In genomic region chr11:60834742-60835141, GRCh38 we compare ENCODE assay signal across 18 cellular contexts. TPM values are rescaled to one million over a fixed set of nuclear protein-coding genes. Genes with fewer than 3 reads are reported as not detected.
DNase-seq lines count a peak whose midpoint lies in the region; ATAC-seq lines count a peak whose summit lies in the region.
"Had no signal": no experiment of that assay in that cellular context is flagged by ENCODE, and none has a peak within 500 bp of the region (broad histone marks: within the 10 kb centered on the region; RNA-seq: fewer than 3 reads in every experiment).

No MANE protein-coding gene starts in this region.

- peak overlapping the region; percentile 46 for H3K27ac Mint-ChIP-seq in activated naive CD8-positive, alpha-beta T cell treated with anti-CD3 and anti-CD28 coated beads, Interleukin-2, amount 10 ng/mL, durations not matched to agents 7 days and 5 days
- H3K27ac Mint-ChIP-seq in activated naive CD8-positive, alpha-beta T cell treated with anti-CD3 and anti-CD28 coated beads for 36 hours: no peak overlapping the region
- H3K27ac Mint-ChIP-seq in dendritic cell treated with granulocyte-macrophage colony-stimulating factor and Interleukin-4, amounts not matched to agents 40 ng/mL and 50 ng/mL, for 4 days: peak overlapping the region; percentile 69

- H3K27me3 Mint-ChIP-seq in activated naive CD8-positive, alpha-beta T cell treated with anti-CD3 and anti-CD28 coated beads, Interleukin-2, amount 10 ng/mL, durations not matched to agents 7 days and 5 days: peaks cover 2% of the 10 kb centered on the region
- no peaks in the 10 kb centered on the region for H3K27me3 Mint-ChIP-seq in activated naive CD8-positive, alpha-beta T cell treated with anti-CD3 and anti-CD28 coated beads for 36 hours
- peaks cover 9% of the 10 kb centered on the region for H3K27me3 Mint-ChIP-seq in dendritic cell treated with granulocyte-macrophage colony-stimulating factor and Interleukin-4, amounts not matched to agents 40 ng/mL and 50 ng/mL, for 4 days

- peaks cover 19% of the 10 kb centered on the region for H3K4me1 Mint-ChIP-seq in activated naive CD8-positive, alpha-beta T cell treated with anti-CD3 and anti-CD28 coated beads, Interleukin-2, amount 10 ng/mL, durations not matched to agents 7 days and 5 days
- peaks cover 6% of the 10 kb centered on the region for H3K4me1 Mint-ChIP-seq in activated naive CD8-positive, alpha-beta T cell treated with anti-CD3 and anti-CD28 coated beads for 36 hours
- peaks cover 48% of the 10 kb centered on the region for H3K4me1 Mint-ChIP-seq in dendritic cell treated with granulocyte-macrophage colony-stimulating factor and Interleukin-4, amounts not matched to agents 40 ng/mL and 50 ng/mL, for 4 days (ENCODE audit: low read depth)

- no peak overlapping the region for H3K4me3 Mint-ChIP-seq in activated naive CD8-positive, alpha-beta T cell treated with anti-CD3 and anti-CD28 coated beads, Interleukin-2, amount 10 ng/mL, durations not matched to agents 7 days and 5 days
- no peak overlapping the region for H3K4me3 Mint-ChIP-seq in activated naive CD8-positive, alpha-beta T cell treated with anti-CD3 and anti-CD28 coated beads for 36 hours
- no peak overlapping the region for H3K4me3 Mint-ChIP-seq in dendritic cell treated with granulocyte-macrophage colony-stimulating factor and Interleukin-4, amounts not matched to agents 40 ng/mL and 50 ng/mL, for 4 days

- H3K4me3 ChIP-seq in mucosa of rectum (ENCODE audit: low read length in 2 of 2) (no peak overlapping the region), SJCRH30 (no peak overlapping the region)

- no peak overlapping the region for H3K9ac ChIP-seq in mucosa of rectum (ENCODE audit: low read depth in 1 of 2, low read length in 2 of 2)

- H3K27me3 ChIP-seq in mucosa of rectum (ENCODE audit: control insufficient read depth in 2 of 2, insufficient read depth in 2 of 2, low read length in 2 of 2) (no peaks in the 10 kb centered on the region), SJCRH30 (peaks cover 3% of the 10 kb centered on the region; the same call in 1 of the 2 replicates)
- H3K27me3 ChIP-seq: BE2C had no signal

- no peak for DNase-seq in activated naive CD8-positive, alpha-beta T cell treated with anti-CD3 and anti-CD28 coated beads, Interleukin-2, amount 10 ng/mL, durations not matched to agents 7 days and 5 days
- no peak for DNase-seq in activated naive CD8-positive, alpha-beta T cell treated with anti-CD3 and anti-CD28 coated beads for 36 hours
- DNase-seq in SJCRH30: no peak
- DNase-seq in NK-92 (lab: John Stamatoyannopoulos, UW; ENCODE audit: unreplicated experiment): no peak
- no peak for DNase-seq in SK-N-DZ (ENCODE audit: low spot score)
- DNase-seq: BE2C; CD8-positive, alpha-beta memory T cell; DMS53; GOT3; NCI-H1105 treated with DMSO at 0.1 percent for 48 hours; NCI-H1694; NCI-H2227 treated with DMSO at 0.1 percent for 48 hours; NCI-H510A treated with DMSO at 0.1 percent for 48 hours; NCI-H774; SHP77 treated with DMSO at 0.1 percent for 48 hours had no signal

- POLR2A ChIA-PET in activated naive CD8-positive, alpha-beta T cell treated with anti-CD3 and anti-CD28 coated beads, Interleukin-2, amount 10 ng/mL, durations not matched to agents 7 days and 5 days (lab: Charles Lee): interaction anchor here (1.9 kb wide), 1 partner anchor 53 kb away, joined by 7 read pairs; no protein-coding TSS in a partner anchor

- no peaks in the 10 kb centered on the region for H3K9me3 Mint-ChIP-seq in activated naive CD8-positive, alpha-beta T cell treated with anti-CD3 and anti-CD28 coated beads, Interleukin-2, amount 10 ng/mL, durations not matched to agents 7 days and 5 days
- no peaks in the 10 kb centered on the region for H3K9me3 Mint-ChIP-seq in activated naive CD8-positive, alpha-beta T cell treated with anti-CD3 and anti-CD28 coated beads for 36 hours
- H3K9me3 Mint-ChIP-seq in dendritic cell treated with granulocyte-macrophage colony-stimulating factor and Interleukin-4, amounts not matched to agents 40 ng/mL and 50 ng/mL, for 4 days: no peaks in the 10 kb centered on the region
- H3K9me3 Mint-ChIP-seq: CD8-positive, alpha-beta memory T cell had no signal

- H3K27ac ChIP-seq in mucosa of rectum (ENCODE audit: low read depth in 2 of 2, low read length in 2 of 2) (peak overlapping the region; percentile 29 to 71), SJCRH30 (no peak overlapping the region)

- H3K36me3 Mint-ChIP-seq in activated naive CD8-positive, alpha-beta T cell treated with anti-CD3 and anti-CD28 coated beads, Interleukin-2, amount 10 ng/mL, durations not matched to agents 7 days and 5 days: no peaks in the 10 kb centered on the region
- no peaks in the 10 kb centered on the region for H3K36me3 Mint-ChIP-seq in activated naive CD8-positive, alpha-beta T cell treated with anti-CD3 and anti-CD28 coated beads for 36 hours
- H3K36me3 Mint-ChIP-seq in dendritic cell treated with granulocyte-macrophage colony-stimulating factor and Interleukin-4, amounts not matched to agents 40 ng/mL and 50 ng/mL, for 4 days (ENCODE audit: low read depth): no peaks in the 10 kb centered on the region

- intact Hi-C loops in dendritic cell treated with granulocyte-macrophage colony-stimulating factor and Interleukin-4, amounts not matched to agents 40 ng/mL and 50 ng/mL, for 4 days (cut with micrococcal nuclease): loop anchor here (5.0 to 10.0 kb wide), 2 partner anchors 193 to 350 kb away; no protein-coding TSS in a partner anchor

- peaks cover 9 to 20% of the 10 kb centered on the region in 2 donors for H3K4me1 ChIP-seq in mucosa of rectum (ENCODE audit: control insufficient read depth in 2 of 2, insufficient read depth in 2 of 2, low read length in 2 of 2)
- H3K4me1 ChIP-seq in SJCRH30: 0 out of 2 replicates have a peak, but pooled peaks cover 4% of the 10 kb centered on the region
- H3K4me1 ChIP-seq: BE2C had no signal

- no peaks in the 10 kb centered on the region for H3K36me3 ChIP-seq in mucosa of rectum (ENCODE audit: control insufficient read depth in 2 of 2, insufficient read depth in 2 of 2, low read length in 2 of 2)
- no peaks in the 10 kb centered on the region for H3K36me3 ChIP-seq in SJCRH30
- H3K36me3 ChIP-seq: BE2C had no signal

- no peaks in the 10 kb centered on the region for H3K9me3 ChIP-seq in mucosa of rectum (ENCODE audit: control insufficient read depth in 2 of 2, low read length in 2 of 2)
- no peaks in the 10 kb centered on the region for H3K9me3 ChIP-seq in SJCRH30 (replicated peaks)
- H3K9me3 ChIP-seq: BE2C had no signal

- no peak for ATAC-seq in activated naive CD8-positive, alpha-beta T cell treated with anti-CD3 and anti-CD28 coated beads, Interleukin-2, amount 10 ng/mL, durations not matched to agents 7 days and 5 days (ENCODE audit: low read depth)

RNA-seq across cellular contexts. Expression of gene CCDC86, which starts 7.2 kb away (rescaled TPM):
- 10 to 100 TPM; 16.9 to 17.1 TPM for total RNA-seq in activated naive CD8-positive, alpha-beta T cell treated with anti-CD3 and anti-CD28 coated beads, Interleukin-2, amount 10 ng/mL, durations not matched to agents 7 days and 5 days
- 10 to 100 TPM; 94.4 to 96.3 TPM for total RNA-seq in activated naive CD8-positive, alpha-beta T cell treated with anti-CD3 and anti-CD28 coated beads for 36 hours
- total RNA-seq in SJCRH30 (2014; rRNA removed; shearing (Covaris generic)): 21.9 and 24.9 TPM in 2 replicates
- 8.4 and 8.9 TPM in 2 replicates for polyA plus RNA-seq in SK-N-DZ (2014; cell fraction: cytosol; rRNA removed)
- polyA plus RNA-seq in SK-N-DZ (2014; cell fraction: nucleus; rRNA removed): 48.4 and 176 TPM in 2 replicates

RNA-seq across cellular contexts. Expression of gene PTGDR2, which starts 21.0 kb away (rescaled TPM):
- 1 to 10 TPM; 2.5 to 2.9 TPM for total RNA-seq in activated naive CD8-positive, alpha-beta T cell treated with anti-CD3 and anti-CD28 coated beads, Interleukin-2, amount 10 ng/mL, durations not matched to agents 7 days and 5 days
- under 1 TPM; 0.12 to 0.16 TPM for total RNA-seq in activated naive CD8-positive, alpha-beta T cell treated with anti-CD3 and anti-CD28 coated beads for 36 hours
- total RNA-seq in SJCRH30 (2014; rRNA removed; shearing (Covaris generic)): not detected in 2 replicates
- not detected in 2 replicates for polyA plus RNA-seq in SK-N-DZ (2014; cell fraction: cytosol; rRNA removed)
- polyA plus RNA-seq in SK-N-DZ (2014; cell fraction: nucleus; rRNA removed): 0.29 TPM in 1 of 2 replicates, not detected in the other
- total RNA-seq: LHCN-M2 had no signal

RNA-seq across cellular contexts. Expression of gene ZP1, which starts 32.6 kb away (rescaled TPM):
- total RNA-seq in activated naive CD8-positive, alpha-beta T cell treated with anti-CD3 and anti-CD28 coated beads, Interleukin-2, amount 10 ng/mL, durations not matched to agents 7 days and 5 days: under 1 TPM; 0.44 to 0.60 TPM
- total RNA-seq in activated naive CD8-positive, alpha-beta T cell treated with anti-CD3 and anti-CD28 coated beads for 36 hours: not detected
- total RNA-seq in SJCRH30 (2014; rRNA removed; shearing (Covaris generic)): not detected in 2 replicates
- not detected in 2 replicates for polyA plus RNA-seq in SK-N-DZ (2014; cell fraction: cytosol; rRNA removed)
- not detected in 2 replicates for polyA plus RNA-seq in SK-N-DZ (2014; cell fraction: nucleus; rRNA removed)
- total RNA-seq: CD8-positive, alpha-beta memory T cell had no signal

RNA-seq across cellular contexts. Expression of gene MS4A10, which starts 49.6 kb away (rescaled TPM):
- total RNA-seq in activated naive CD8-positive, alpha-beta T cell treated with anti-CD3 and anti-CD28 coated beads, Interleukin-2, amount 10 ng/mL, durations not matched to agents 7 days and 5 days: not detected
- not detected for total RNA-seq in activated naive CD8-positive, alpha-beta T cell treated with anti-CD3 and anti-CD28 coated beads for 36 hours
- total RNA-seq in SJCRH30 (2014; rRNA removed; shearing (Covaris generic)): not detected in 2 replicates
- not detected in 2 replicates for polyA plus RNA-seq in SK-N-DZ (2014; cell fraction: cytosol; rRNA removed)
- polyA plus RNA-seq in SK-N-DZ (2014; cell fraction: nucleus; rRNA removed): not detected in 2 replicates
- total RNA-seq: CD8-positive, alpha-beta memory T cell; LHCN-M2 had no signal
- polyA plus RNA-seq: CD8-positive, alpha-beta memory T cell had no signal
